Comparison of ENCODE assay signal across 15 cellular contexts in genomic region chr14:71658261-71658860, GRCh38.
A peak's percentile ranks its signal among the peaks of the same experiment; 100 is the strongest.
DNase-seq lines count a peak whose midpoint lies in the region; ATAC-seq lines count a peak whose summit lies in the region.
"Had no signal": no experiment of that assay in that cellular context is flagged by ENCODE, and none has a peak within 500 bp of the region (broad histone marks: within the 10 kb centered on the region; RNA-seq: fewer than 3 reads in every experiment).

No MANE protein-coding gene starts in this region.

- no peak for ATAC-seq in HG03135 (IDR thresholded peaks at IDR 0.05; ENCODE audit: unreplicated experiment)
- ATAC-seq: HepG2 had no signal

- peak overlapping the region; percentile 38 for H3K4me3 Mint-ChIP-seq in activated CD4-positive, alpha-beta T cell treated with anti-CD3 and anti-CD28 coated beads, Interleukin-2, amount 10 ng/mL, durations not matched to agents 24 days and 14 days
- no peak overlapping the region for H3K4me3 Mint-ChIP-seq in activated CD4-positive, alpha-beta T cell treated with anti-CD3 and anti-CD28 coated beads, Interleukin-2, amount 10 ng/mL, durations not matched to agents 7 days and 5 days

- H3K9me3 Mint-ChIP-seq in activated CD4-positive, alpha-beta T cell treated with anti-CD3 and anti-CD28 coated beads, Interleukin-2, amount 10 ng/mL, durations not matched to agents 24 days and 14 days = peaks cover 6% of the 10 kb centered on the region
- peaks cover 1% of the 10 kb centered on the region for H3K9me3 Mint-ChIP-seq in activated CD4-positive, alpha-beta T cell treated with anti-CD3 and anti-CD28 coated beads, Interleukin-2, amount 10 ng/mL, durations not matched to agents 7 days and 5 days

- intact Hi-C loops in activated CD4-positive, alpha-beta T cell treated with anti-CD3 and anti-CD28 coated beads, Interleukin-2, amount 10 ng/mL, durations not matched to agents 24 days and 14 days (cut with micrococcal nuclease) = loop anchor here (2.0 to 5.0 kb wide), 3 partner anchors 66 to 336 kb away; partner anchors contain the start of gene SIPA1L1

- H3K27me3 Mint-ChIP-seq in activated CD4-positive, alpha-beta T cell treated with anti-CD3 and anti-CD28 coated beads, Interleukin-2, amount 10 ng/mL, durations not matched to agents 24 days and 14 days = no peaks in the 10 kb centered on the region
- no peaks in the 10 kb centered on the region for H3K27me3 Mint-ChIP-seq in activated CD4-positive, alpha-beta T cell treated with anti-CD3 and anti-CD28 coated beads, Interleukin-2, amount 10 ng/mL, durations not matched to agents 7 days and 5 days

- peak overlapping the region; percentile 77 for H3K27ac Mint-ChIP-seq in activated CD4-positive, alpha-beta T cell treated with anti-CD3 and anti-CD28 coated beads, Interleukin-2, amount 10 ng/mL, durations not matched to agents 24 days and 14 days
- H3K27ac Mint-ChIP-seq in activated CD4-positive, alpha-beta T cell treated with anti-CD3 and anti-CD28 coated beads, Interleukin-2, amount 10 ng/mL, durations not matched to agents 7 days and 5 days = no peak overlapping the region

- H3K4me1 Mint-ChIP-seq in activated CD4-positive, alpha-beta T cell treated with anti-CD3 and anti-CD28 coated beads, Interleukin-2, amount 10 ng/mL, durations not matched to agents 24 days and 14 days = peaks cover 14% of the 10 kb centered on the region
- peaks cover 16% of the 10 kb centered on the region for H3K4me1 Mint-ChIP-seq in activated CD4-positive, alpha-beta T cell treated with anti-CD3 and anti-CD28 coated beads, Interleukin-2, amount 10 ng/mL, durations not matched to agents 7 days and 5 days

- H3K4me2 ChIP-seq in skeletal muscle satellite cell (ENCODE audit: low read length) = peak overlapping the region; percentile 46

- CTCF ChIA-PET in activated CD4-positive, alpha-beta T cell treated with anti-CD3 and anti-CD28 coated beads, Interleukin-2, amount 10 ng/mL, durations not matched to agents 7 days and 5 days (lab: Charles Lee) = interaction anchor here (0.7 to 0.8 kb wide), 2 partner anchors 37 to 46 kb away, joined by 3 to 4 read pairs; no protein-coding TSS in a partner anchor

- H3K4me3 ChIP-seq in skeletal muscle satellite cell (ENCODE audit: low read length) = no peak overlapping the region
- H3K4me3 ChIP-seq: ovary had no signal

- peaks cover 52% of the 10 kb centered on the region for H3K36me3 Mint-ChIP-seq in activated CD4-positive, alpha-beta T cell treated with anti-CD3 and anti-CD28 coated beads, Interleukin-2, amount 10 ng/mL, durations not matched to agents 24 days and 14 days (ENCODE audit: low read depth)
- peaks cover 31% of the 10 kb centered on the region for H3K36me3 Mint-ChIP-seq in activated CD4-positive, alpha-beta T cell treated with anti-CD3 and anti-CD28 coated beads, Interleukin-2, amount 10 ng/mL, durations not matched to agents 7 days and 5 days (ENCODE audit: low read depth)

- peaks cover 23% of the 10 kb centered on the region for H3K4me1 ChIP-seq in skeletal muscle satellite cell (ENCODE audit: control insufficient read depth, insufficient read depth, low read length)

- H3K36me3 ChIP-seq in skeletal muscle satellite cell (ENCODE audit: insufficient read depth, low read length) = peaks cover 9% of the 10 kb centered on the region
- H3K36me3 ChIP-seq: ovary had no signal

- DNase-seq in activated CD4-positive, alpha-beta T cell treated with anti-CD3 and anti-CD28 coated beads, Interleukin-2, amount 10 ng/mL, durations not matched to agents 24 days and 14 days = no peak
- no peak for DNase-seq in activated CD4-positive, alpha-beta T cell treated with anti-CD3 and anti-CD28 coated beads, Interleukin-2, amount 10 ng/mL, durations not matched to agents 7 days and 5 days
- DNase-seq in NCI-H69 (lab: John Stamatoyannopoulos, UW) (peak; percentile 38), caudate nucleus (lab: John Stamatoyannopoulos, UW) (peak in 1 of 61 donors; percentile 24), COLO829 (ENCODE audit: low spot score) (no peak)
- no peak for DNase-seq in stimulated activated CD4-positive, alpha-beta T cell treated with anti-CD3 and anti-CD28 coated beads, Interleukin-2, amount 100 ng/mL, for 48 hours
- DNase-seq: activated CD4-positive, alpha-beta T cell treated with anti-CD3 and anti-CD28 coated beads for 48 hours; activated naive CD4-positive, alpha-beta T cell; NCI-H1436 treated with DMSO at 0.1 percent for 48 hours; NK-92 treated with Interleukin-12 subunit alpha and Interleukin-12 subunit beta, amount 100 ng/mL, for 24 hours; ovary; stimulated activated CD4-positive, alpha-beta T cell treated with anti-CD3 and anti-CD28 coated beads, Interleukin-15, amount 100 ng/mL, for 24 hours had no signal

- peak overlapping the region; percentile 52 for H3K27ac ChIP-seq in caudate nucleus (ENCODE audit: low read depth, low read length)
- H3K27ac ChIP-seq: ovary had no signal

- no peaks in the 10 kb centered on the region for H3K27me3 ChIP-seq in skeletal muscle satellite cell (ENCODE audit: control insufficient read depth, insufficient read depth, low read length)
- H3K27me3 ChIP-seq: ovary had no signal

- H3K9me3 ChIP-seq in skeletal muscle satellite cell (replicated peaks; ENCODE audit: low read length) = no peaks in the 10 kb centered on the region
- H3K9me3 ChIP-seq: ovary had no signal

- POLR2A ChIA-PET in activated CD4-positive, alpha-beta T cell treated with anti-CD3 and anti-CD28 coated beads, Interleukin-2, amount 10 ng/mL, durations not matched to agents 7 days and 5 days (lab: Charles Lee) = no interaction called here

- peak overlapping the region; percentile 44 for H3K9ac ChIP-seq in skeletal muscle satellite cell (ENCODE audit: low read depth, low read length)
